Comparison of ENCODE assay signal across 9 cellular contexts in the genomic region with DNA sequence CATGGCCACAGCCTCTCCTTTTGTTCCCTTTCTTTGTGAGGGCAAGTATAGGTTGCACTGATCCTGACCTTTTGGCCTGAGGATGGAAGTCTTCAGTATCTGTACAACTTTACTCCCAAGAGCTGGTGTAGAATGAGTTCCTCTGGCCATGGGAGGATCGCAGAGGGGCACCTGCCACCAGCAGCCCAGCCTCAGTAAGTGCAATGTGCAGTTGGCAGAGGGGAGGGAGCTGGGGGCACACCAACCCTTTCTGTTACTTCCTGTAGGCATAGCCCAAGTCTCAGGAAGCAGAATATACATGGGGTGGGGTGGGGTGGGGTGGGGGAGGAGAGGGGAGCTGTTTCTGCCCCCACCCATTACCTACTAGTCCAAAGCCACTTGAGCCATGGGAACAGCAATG.
"Had no signal": no experiment of that assay in that cellular context is flagged by ENCODE, and none has a peak within 500 bp of the region (broad histone marks: within the 10 kb centered on the region; RNA-seq: fewer than 3 reads in every experiment).

No MANE protein-coding gene starts in this region.

- H3K4me1 ChIP-seq: HAP-1 had no signal

- H3K4me3 Mint-ChIP-seq: GM23338, H9, HFFc6 had no signal

- ATAC-seq: GM23338, HCT116 had no signal

- H3K36me3 ChIP-seq: HAP-1 had no signal

- H3K9me3 ChIP-seq: HAP-1 had no signal

- H2AFZ ChIP-seq: GM23248, GM23338 had no signal

- DNase-seq: GM23248, GOT3, H7, H9, HCEC 1CT, HFFc6 had no signal

- H3K27ac ChIP-seq: GM23248 had no signal

- H3K27ac Mint-ChIP-seq: GM23338, H9, HFFc6 had no signal

- H3K4me3 ChIP-seq: GM23248, GM23338, HAP-1 had no signal

- H3K9ac ChIP-seq: GM23248 had no signal

- H3K9me3 Mint-ChIP-seq: GM23338, H9 had no signal

- H3K4me2 ChIP-seq: GM23338 had no signal
